1 cellular context compared by ENCODE assay signal in the genomic region with DNA sequence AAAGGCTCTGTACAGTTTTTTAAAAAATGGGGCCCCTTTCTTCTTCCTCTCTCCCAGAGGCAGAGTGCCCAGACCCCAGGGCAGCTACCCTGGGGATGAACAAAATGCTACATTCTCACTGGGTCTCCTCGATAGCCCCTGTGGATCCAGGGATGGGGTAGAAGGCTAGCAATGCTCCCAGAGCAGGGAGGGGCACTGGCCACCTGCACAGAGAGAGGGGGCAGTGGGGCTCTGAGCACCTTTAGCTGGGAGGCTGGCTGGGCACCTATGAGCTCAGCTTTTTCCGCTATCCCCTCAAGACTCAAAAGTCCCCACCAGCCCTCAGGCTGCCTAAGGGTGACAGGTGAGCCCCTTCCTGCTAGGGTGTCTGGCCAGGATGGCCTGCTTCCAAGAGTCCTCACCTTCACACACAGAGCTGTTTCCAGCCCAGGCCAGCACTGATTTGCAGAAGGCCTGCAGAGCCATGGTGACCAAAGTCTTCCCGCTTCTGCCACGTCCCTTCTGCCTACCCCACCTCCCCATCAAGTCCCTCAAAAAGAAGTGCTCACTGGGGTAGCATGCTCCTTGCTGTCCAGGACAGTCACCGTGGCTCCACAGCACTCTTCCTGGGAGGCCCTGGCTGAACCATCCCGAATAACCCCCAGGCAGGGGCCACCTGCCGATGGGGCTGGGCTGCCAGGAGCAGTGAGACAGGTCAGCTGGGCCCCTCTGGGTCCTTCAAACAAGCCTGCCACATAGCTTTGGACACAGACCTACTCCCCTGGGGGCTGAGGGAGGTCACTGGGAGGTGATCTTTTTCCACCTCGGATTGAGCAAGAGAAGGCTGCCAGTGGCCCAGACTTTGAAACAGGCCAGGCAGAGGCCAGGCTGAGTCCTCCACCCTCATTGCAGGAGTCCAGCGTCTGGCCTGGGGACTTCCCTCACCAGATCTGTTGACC.
TF ChIP-seq lines count a peak whose summit lies in the region.

No MANE protein-coding gene starts in this region.

TF ChIP-seq in HepG2, 621 proteins besides CTCF, POLR2A, EP300 and RAD21 (continued from another document and continues in another):
- TF ChIP-seq, protein P1, sequence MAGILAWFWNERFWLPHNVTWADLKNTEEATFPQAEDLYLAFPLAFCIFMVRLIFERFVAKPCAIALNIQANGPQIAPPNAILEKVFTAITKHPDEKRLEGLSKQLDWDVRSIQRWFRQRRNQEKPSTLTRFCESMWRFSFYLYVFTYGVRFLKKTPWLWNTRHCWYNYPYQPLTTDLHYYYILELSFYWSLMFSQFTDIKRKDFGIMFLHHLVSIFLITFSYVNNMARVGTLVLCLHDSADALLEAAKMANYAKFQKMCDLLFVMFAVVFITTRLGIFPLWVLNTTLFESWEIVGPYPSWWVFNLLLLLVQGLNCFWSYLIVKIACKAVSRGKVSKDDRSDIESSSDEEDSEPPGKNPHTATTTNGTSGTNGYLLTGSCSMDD (CRISPR knock-in tag; IDR thresholded peaks at IDR 0.05) = no peak
- TF ChIP-seq ARID4A (CRISPR knock-in tag; IDR thresholded peaks at IDR 0.05; ENCODE audit: borderline replicate concordance) (peak; percentile 61; the same call in 1 of the 2 replicates), ZNF598 (CRISPR knock-in tag; IDR thresholded peaks at IDR 0.05; ENCODE audit: borderline replicate concordance) (peak; percentile 66; the same call in 1 of the 2 replicates), ZNF343 (CRISPR knock-in tag; IDR thresholded peaks at IDR 0.05) (peak; percentile 79), CBX5 (CRISPR knock-in tag; IDR thresholded peaks at IDR 0.05; ENCODE audit: borderline replicate concordance) (peak; percentile 60; the same call in 1 of the 2 replicates), ZNF543 (CRISPR knock-in tag; IDR thresholded peaks at IDR 0.05) (peak; percentile 95; the same call in 1 of the 2 replicates), HDAC6 (IDR thresholded peaks at IDR 0.05; ENCODE audit: low read depth, low read length) (no peak), ZBTB8A (CRISPR knock-in tag; IDR thresholded peaks at IDR 0.05; ENCODE audit: borderline replicate concordance, low read depth) (peak; percentile 88; the same call in 1 of the 2 replicates), KDM3A (CRISPR knock-in tag; IDR thresholded peaks at IDR 0.05; ENCODE audit: low read depth) (peak; percentile 74; the same call in 1 of the 2 replicates), ZMYM4 (CRISPR knock-in tag; IDR thresholded peaks at IDR 0.05) (peak; percentile 56; the same call in 1 of the 2 replicates), FOXK1 (CRISPR knock-in tag; IDR thresholded peaks at IDR 0.05; ENCODE audit: borderline replicate concordance, low read depth) (peak; percentile 84; the same call in 1 of the 2 replicates), HNF1B (CRISPR knock-in tag; IDR thresholded peaks at IDR 0.05) (peak; percentile 95; the same call in 1 of the 2 replicates), ATAD3A (CRISPR knock-in tag; IDR thresholded peaks at IDR 0.05) (no peak), HOXD1 (CRISPR knock-in tag; IDR thresholded peaks at IDR 0.05) (peak; percentile 23; the same call in 1 of the 2 replicates), ZFP91 (CRISPR knock-in tag; IDR thresholded peaks at IDR 0.05; ENCODE audit: borderline replicate concordance) (no peak; the same call in 1 of the 2 replicates), SNAI1 (CRISPR knock-in tag; IDR thresholded peaks at IDR 0.05; ENCODE audit: borderline replicate concordance) (0 out of 2 replicates have a peak, but pooled peaks have one; percentile 71), HNRNPUL1 (IDR thresholded peaks at IDR 0.05; ENCODE audit: low read depth, low read length) (no peak), BCL6 (CRISPR knock-in tag; IDR thresholded peaks at IDR 0.05) (peak; percentile 93), FOXJ3 (CRISPR knock-in tag; IDR thresholded peaks at IDR 0.05; ENCODE audit: borderline replicate concordance) (peak; percentile 68; the same call in 1 of the 2 replicates), ISL2 (CRISPR knock-in tag; IDR thresholded peaks at IDR 0.05) (peak; percentile 57; the same call in 1 of the 2 replicates), ZNF264 (CRISPR knock-in tag; IDR thresholded peaks at IDR 0.05) (peak; percentile 84; the same call in 1 of the 2 replicates), RARA (CRISPR knock-in tag; IDR thresholded peaks at IDR 0.05) (peak; percentile 98), CC2D1A (CRISPR knock-in tag; IDR thresholded peaks at IDR 0.05) (no peak), ZNF160 (CRISPR knock-in tag; IDR thresholded peaks at IDR 0.05) (peak; percentile 79; the same call in 1 of the 2 replicates), ZNF83 (CRISPR knock-in tag; IDR thresholded peaks at IDR 0.05; ENCODE audit: borderline replicate concordance) (no peak), ZFY (CRISPR knock-in tag; IDR thresholded peaks at IDR 0.05) (peak; percentile 60), SRY (CRISPR knock-in tag; IDR thresholded peaks at IDR 0.05) (peak; percentile 29), GTF3A (CRISPR knock-in tag; conservative IDR thresholded peaks at IDR 0.05) (0 out of 2 replicates have a peak, but pooled peaks have one; percentile 73), SALL1 (CRISPR knock-in tag; IDR thresholded peaks at IDR 0.05) (peak; percentile 83), ZNF556 (CRISPR knock-in tag; IDR thresholded peaks at IDR 0.05; ENCODE audit: borderline replicate concordance) (peak; percentile 84), ZNF282 (IDR thresholded peaks at IDR 0.05; ENCODE audit: partially characterized antibody) (no peak), NR2F6 (IDR thresholded peaks at IDR 0.05) (peak; percentile 96), NR2F6 (CRISPR knock-in tag; IDR thresholded peaks at IDR 0.05) (peak; percentile 97)
- TF ChIP-seq, protein P2, sequence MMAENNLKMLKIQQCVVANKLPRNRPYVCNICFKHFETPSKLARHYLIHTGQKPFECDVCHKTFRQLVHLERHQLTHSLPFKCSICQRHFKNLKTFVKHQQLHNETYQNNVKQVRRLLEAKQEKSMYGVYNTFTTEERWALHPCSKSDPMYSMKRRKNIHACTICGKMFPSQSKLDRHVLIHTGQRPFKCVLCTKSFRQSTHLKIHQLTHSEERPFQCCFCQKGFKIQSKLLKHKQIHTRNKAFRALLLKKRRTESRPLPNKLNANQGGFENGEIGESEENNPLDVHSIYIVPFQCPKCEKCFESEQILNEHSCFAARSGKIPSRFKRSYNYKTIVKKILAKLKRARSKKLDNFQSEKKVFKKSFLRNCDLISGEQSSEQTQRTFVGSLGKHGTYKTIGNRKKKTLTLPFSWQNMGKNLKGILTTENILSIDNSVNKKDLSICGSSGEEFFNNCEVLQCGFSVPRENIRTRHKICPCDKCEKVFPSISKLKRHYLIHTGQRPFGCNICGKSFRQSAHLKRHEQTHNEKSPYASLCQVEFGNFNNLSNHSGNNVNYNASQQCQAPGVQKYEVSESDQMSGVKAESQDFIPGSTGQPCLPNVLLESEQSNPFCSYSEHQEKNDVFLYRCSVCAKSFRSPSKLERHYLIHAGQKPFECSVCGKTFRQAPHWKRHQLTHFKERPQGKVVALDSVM (CRISPR knock-in tag; IDR thresholded peaks at IDR 0.05) = peak; percentile 89
- TF ChIP-seq, protein P3, sequence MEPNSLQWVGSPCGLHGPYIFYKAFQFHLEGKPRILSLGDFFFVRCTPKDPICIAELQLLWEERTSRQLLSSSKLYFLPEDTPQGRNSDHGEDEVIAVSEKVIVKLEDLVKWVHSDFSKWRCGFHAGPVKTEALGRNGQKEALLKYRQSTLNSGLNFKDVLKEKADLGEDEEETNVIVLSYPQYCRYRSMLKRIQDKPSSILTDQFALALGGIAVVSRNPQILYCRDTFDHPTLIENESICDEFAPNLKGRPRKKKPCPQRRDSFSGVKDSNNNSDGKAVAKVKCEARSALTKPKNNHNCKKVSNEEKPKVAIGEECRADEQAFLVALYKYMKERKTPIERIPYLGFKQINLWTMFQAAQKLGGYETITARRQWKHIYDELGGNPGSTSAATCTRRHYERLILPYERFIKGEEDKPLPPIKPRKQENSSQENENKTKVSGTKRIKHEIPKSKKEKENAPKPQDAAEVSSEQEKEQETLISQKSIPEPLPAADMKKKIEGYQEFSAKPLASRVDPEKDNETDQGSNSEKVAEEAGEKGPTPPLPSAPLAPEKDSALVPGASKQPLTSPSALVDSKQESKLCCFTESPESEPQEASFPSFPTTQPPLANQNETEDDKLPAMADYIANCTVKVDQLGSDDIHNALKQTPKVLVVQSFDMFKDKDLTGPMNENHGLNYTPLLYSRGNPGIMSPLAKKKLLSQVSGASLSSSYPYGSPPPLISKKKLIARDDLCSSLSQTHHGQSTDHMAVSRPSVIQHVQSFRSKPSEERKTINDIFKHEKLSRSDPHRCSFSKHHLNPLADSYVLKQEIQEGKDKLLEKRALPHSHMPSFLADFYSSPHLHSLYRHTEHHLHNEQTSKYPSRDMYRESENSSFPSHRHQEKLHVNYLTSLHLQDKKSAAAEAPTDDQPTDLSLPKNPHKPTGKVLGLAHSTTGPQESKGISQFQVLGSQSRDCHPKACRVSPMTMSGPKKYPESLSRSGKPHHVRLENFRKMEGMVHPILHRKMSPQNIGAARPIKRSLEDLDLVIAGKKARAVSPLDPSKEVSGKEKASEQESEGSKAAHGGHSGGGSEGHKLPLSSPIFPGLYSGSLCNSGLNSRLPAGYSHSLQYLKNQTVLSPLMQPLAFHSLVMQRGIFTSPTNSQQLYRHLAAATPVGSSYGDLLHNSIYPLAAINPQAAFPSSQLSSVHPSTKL (CRISPR knock-in tag; IDR thresholded peaks at IDR 0.05) = peak; percentile 91
- TF ChIP-seq, protein P4, sequence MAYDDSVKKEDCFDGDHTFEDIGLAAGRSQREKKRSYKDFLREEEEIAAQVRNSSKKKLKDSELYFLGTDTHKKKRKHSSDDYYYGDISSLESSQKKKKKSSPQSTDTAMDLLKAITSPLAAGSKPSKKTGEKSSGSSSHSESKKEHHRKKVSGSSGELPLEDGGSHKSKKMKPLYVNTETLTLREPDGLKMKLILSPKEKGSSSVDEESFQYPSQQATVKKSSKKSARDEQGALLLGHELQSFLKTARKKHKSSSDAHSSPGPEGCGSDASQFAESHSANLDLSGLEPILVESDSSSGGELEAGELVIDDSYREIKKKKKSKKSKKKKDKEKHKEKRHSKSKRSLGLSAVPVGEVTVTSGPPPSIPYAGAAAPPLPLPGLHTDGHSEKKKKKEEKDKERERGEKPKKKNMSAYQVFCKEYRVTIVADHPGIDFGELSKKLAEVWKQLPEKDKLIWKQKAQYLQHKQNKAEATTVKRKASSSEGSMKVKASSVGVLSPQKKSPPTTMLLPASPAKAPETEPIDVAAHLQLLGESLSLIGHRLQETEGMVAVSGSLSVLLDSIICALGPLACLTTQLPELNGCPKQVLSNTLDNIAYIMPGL (CRISPR knock-in tag; IDR thresholded peaks at IDR 0.05; ENCODE audit: borderline replicate concordance in 1 of 2, low read depth in 1 of 2) = peak; percentile 52 to 58; a peak in 1 of 4 replicates
- TF ChIP-seq, protein P5, sequence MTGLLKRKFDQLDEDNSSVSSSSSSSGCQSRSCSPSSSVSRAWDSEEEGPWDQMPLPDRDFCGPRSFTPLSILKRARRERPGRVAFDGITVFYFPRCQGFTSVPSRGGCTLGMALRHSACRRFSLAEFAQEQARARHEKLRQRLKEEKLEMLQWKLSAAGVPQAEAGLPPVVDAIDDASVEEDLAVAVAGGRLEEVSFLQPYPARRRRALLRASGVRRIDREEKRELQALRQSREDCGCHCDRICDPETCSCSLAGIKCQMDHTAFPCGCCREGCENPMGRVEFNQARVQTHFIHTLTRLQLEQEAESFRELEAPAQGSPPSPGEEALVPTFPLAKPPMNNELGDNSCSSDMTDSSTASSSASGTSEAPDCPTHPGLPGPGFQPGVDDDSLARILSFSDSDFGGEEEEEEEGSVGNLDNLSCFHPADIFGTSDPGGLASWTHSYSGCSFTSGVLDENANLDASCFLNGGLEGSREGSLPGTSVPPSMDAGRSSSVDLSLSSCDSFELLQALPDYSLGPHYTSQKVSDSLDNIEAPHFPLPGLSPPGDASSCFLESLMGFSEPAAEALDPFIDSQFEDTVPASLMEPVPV (CRISPR knock-in tag; IDR thresholded peaks at IDR 0.05) = peak; percentile 58; the same call in 1 of the 2 replicates
